ENCODE assay signal across 27 cellular contexts in the genomic region with DNA sequence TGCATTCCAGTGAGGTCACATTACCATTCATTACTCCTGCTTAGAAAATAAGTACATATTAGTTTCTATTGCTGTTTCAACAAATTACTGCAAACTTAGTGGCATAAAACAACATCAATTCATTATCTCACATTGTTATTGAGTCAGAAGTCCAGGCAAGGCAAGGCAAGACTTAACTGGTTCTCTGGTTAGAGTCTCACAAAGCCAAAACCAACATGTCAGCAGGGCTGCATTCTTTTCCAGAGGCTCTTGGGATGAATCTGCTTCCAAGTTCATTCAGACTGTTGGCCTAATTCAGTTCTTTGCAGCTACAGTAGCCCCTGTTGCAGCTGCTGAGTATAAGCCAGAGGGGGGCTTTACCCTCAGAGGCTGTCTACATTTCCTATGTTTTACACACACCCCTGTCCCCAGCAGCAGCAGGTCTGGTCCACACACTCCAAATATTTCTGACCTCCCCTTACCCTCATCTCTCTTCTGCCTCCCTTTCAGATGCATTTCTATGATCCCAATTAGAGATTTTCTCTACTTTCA.
DNase-seq lines count a peak whose midpoint lies in the region; ATAC-seq, FAIRE-seq and TF ChIP-seq lines count a peak whose summit lies in the region.
"Had no signal": no experiment of that assay in that cellular context is flagged by ENCODE, and none has a peak within 500 bp of the region (broad histone marks: within the 10 kb centered on the region; RNA-seq: fewer than 3 reads in every experiment).

No MANE protein-coding gene starts in this region.

- H2BK12ac ChIP-seq in mesenchymal stem cell (ENCODE audit: low read length in 2 of 2) = no peak overlapping the region

- H3K27ac ChIP-seq in RWPE2 (ENCODE audit: poor library complexity, severe bottlenecking) = peak overlapping the region; percentile 42
- H3K27ac ChIP-seq in mesenchymal stem cell (ENCODE audit: low read length, poor library complexity, severe bottlenecking) = peak overlapping the region; percentile 18
- H3K27ac ChIP-seq in small intestine (ENCODE audit: low read depth in 1 of 2, low read length in 1 of 2) = no peak overlapping the region
- H3K27ac ChIP-seq: ascending aorta, coronary artery, left lung, prostate gland, testis, vagina had no signal

- H3K4me2 ChIP-seq in mesenchymal stem cell (ENCODE audit: low read length, poor library complexity, severe bottlenecking) = no peak overlapping the region
- H3K4me2 ChIP-seq: smooth muscle cell had no signal

- H2BK15ac ChIP-seq in mesenchymal stem cell (ENCODE audit: low read depth, poor library complexity, severe bottlenecking) = no peak overlapping the region

- ATAC-seq in RWPE2 (ENCODE audit: low read depth) = peak; percentile 68
- ATAC-seq in HG02678 (IDR thresholded peaks at IDR 0.05; ENCODE audit: unreplicated experiment) = no peak
- ATAC-seq: activated naive CD4-positive, alpha-beta T cell treated with anti-CD3 and anti-CD28 coated beads, Interleukin-2, amount 50 U/mL, for 72 hours; HCT116; left lung; PC-3; stimulated activated naive B cell treated with anti-CD40 and anti-IgM and Interleukin-4, amounts not matched to agents 10 μg/mL and 1 μg/mL and 100 μg/mL, for 72 hours; T-helper 17 cell had no signal

- peak overlapping the region; percentile 74 for H2AK5ac ChIP-seq in mesenchymal stem cell (ENCODE audit: low read length, severe bottlenecking)

- no peak overlapping the region for H2BK120ac ChIP-seq in mesenchymal stem cell (ENCODE audit: low read depth, low read length)

- H4K8ac ChIP-seq in mesenchymal stem cell (ENCODE audit: low read length) = no peak overlapping the region

- H4K91ac ChIP-seq in mesenchymal stem cell (ENCODE audit: low read length) = no peak overlapping the region

- no peaks in the 10 kb centered on the region for H3K36me3 ChIP-seq in RWPE2 (ENCODE audit: low read depth)
- no peaks in the 10 kb centered on the region for H3K36me3 ChIP-seq in mesenchymal stem cell (ENCODE audit: control insufficient read depth in 1 of 2, insufficient read depth in 2 of 2, low read depth in 1 of 2, low read length in 2 of 2)
- no peaks in the 10 kb centered on the region for H3K36me3 ChIP-seq in small intestine (ENCODE audit: control insufficient read depth in 2 of 2, insufficient read depth in 2 of 2, low read length in 2 of 2)
- H3K36me3 ChIP-seq: ascending aorta, left lung, prostate gland, vagina had no signal

- H3K9me3 ChIP-seq in RWPE2 (ENCODE audit: severe bottlenecking) (no peaks in the 10 kb centered on the region), mesenchymal stem cell (ENCODE audit: control insufficient read depth, low read length) (no peaks in the 10 kb centered on the region), small intestine (ENCODE audit: control insufficient read depth, low read depth) (no peaks in the 10 kb centered on the region)
- H3K9me3 ChIP-seq: ascending aorta, prostate gland, testis, vagina had no signal

- H2BK5ac ChIP-seq in mesenchymal stem cell (ENCODE audit: low read depth, low read length, poor library complexity, severe bottlenecking) = no peak overlapping the region

- no peak for FAIRE-seq in small intestine (lab: Jason Lieb, UNC)
- FAIRE-seq: G401.6, GM18507 had no signal

- H3K79me1 ChIP-seq in mesenchymal stem cell (replicated peaks; ENCODE audit: low read length, poor library complexity, severe bottlenecking) = no peaks in the 10 kb centered on the region

- H3K4me1 ChIP-seq in RWPE2 (ENCODE audit: insufficient read depth, poor library complexity, severe bottlenecking) (peaks cover 30% of the 10 kb centered on the region), mesenchymal stem cell (ENCODE audit: control insufficient read depth, insufficient read depth, low read depth, low read length) (peaks cover 7% of the 10 kb centered on the region), small intestine (ENCODE audit: control insufficient read depth in 2 of 2, insufficient read depth in 1 of 2, low read depth in 1 of 2, low read length in 1 of 2) (no peaks in the 10 kb centered on the region)
- H3K4me1 ChIP-seq: left lung, prostate gland, testis had no signal

- H3K4me3 ChIP-seq in RWPE2 (ENCODE audit: severe bottlenecking) (no peak overlapping the region), cardiac fibroblast (replicated peaks in 1 of 2; ENCODE audit: low read depth in 2 of 2, low read length in 2 of 2) (no peak overlapping the region), mesenchymal stem cell (ENCODE audit: insufficient read depth in 1 of 2, low read depth in 1 of 2, low read length in 2 of 2) (no peak overlapping the region), small intestine (ENCODE audit: low read depth in 1 of 2, low read length in 2 of 2) (no peak overlapping the region)
- H3K4me3 ChIP-seq: ascending aorta, coronary artery, left lung, prostate gland, smooth muscle cell, vagina had no signal

- TF ChIP-seq CTCF in RWPE2 (IDR thresholded peaks at IDR 0.05; ENCODE audit: poor library complexity, severe bottlenecking) (no peak), cardiac fibroblast (IDR thresholded peaks at IDR 0.05; ENCODE audit: low read depth, low read length) (no peak)

- H3K27me3 ChIP-seq in RWPE2 (ENCODE audit: insufficient read depth, poor library complexity, severe bottlenecking) (no peaks in the 10 kb centered on the region), mesenchymal stem cell (ENCODE audit: control insufficient read depth in 1 of 2, insufficient read depth in 1 of 2, low read length in 2 of 2) (no peaks in the 10 kb centered on the region), small intestine (ENCODE audit: control insufficient read depth in 2 of 2, insufficient read depth in 2 of 2, low read length in 2 of 2) (no peaks in the 10 kb centered on the region)
- H3K27me3 ChIP-seq: ascending aorta, left lung, testis, vagina had no signal

- no peak overlapping the region for H3K18ac ChIP-seq in mesenchymal stem cell (ENCODE audit: low read depth in 1 of 2, low read length in 2 of 2)

- H3K23ac ChIP-seq in mesenchymal stem cell (ENCODE audit: low read length in 2 of 2) = no peak overlapping the region

- no peak overlapping the region for H3K4ac ChIP-seq in mesenchymal stem cell (ENCODE audit: low read depth in 1 of 2, low read length in 2 of 2)

- no peak overlapping the region for H3K14ac ChIP-seq in mesenchymal stem cell (ENCODE audit: low read length in 2 of 2)

- no peak overlapping the region for H3K9ac ChIP-seq in mesenchymal stem cell (ENCODE audit: low read length)

- no peak for DNase-seq in RWPE2 (ENCODE audit: low spot score)
- DNase-seq in cardiac fibroblast (ENCODE audit: low read depth in 2 of 2) = peak; percentile 38 to 52
- no peak for DNase-seq in mesenchymal stem cell
- peak; percentile 83 for DNase-seq in stromal cell of bone marrow (ENCODE audit: low read depth)
- DNase-seq in dermis blood vessel endothelial cell = no peak
- no peak for DNase-seq in small intestine
- DNase-seq: activated CD4-positive, alpha-beta T cell treated with anti-CD3 and anti-CD28 coated beads, Interleukin-2, amount 10 ng/mL, durations not matched to agents 7 days and 5 days; CD4-positive, CD25-positive, alpha-beta regulatory T cell; NCI-H1092; NCI-H1930; NCI-H2227 treated with DMSO at 0.1 percent for 48 hours; PC-3; SIG-M5; stimulated activated naive B cell treated with anti-CD40 and anti-IgM and Interleukin-4, amounts not matched to agents 10 μg/mL and 1 μg/mL and 100 μg/mL, for 72 hours; T-helper 17 cell; testis had no signal

- no peak overlapping the region for H2AFZ ChIP-seq in mesenchymal stem cell (ENCODE audit: low read depth, low read length)

Comparison
In these comparisons a context has a peak if more than half of its experiments do, and no peak if none do; other contexts are left out.
1. DNase-seq: peak in cardiac fibroblast (2 of 2) and stromal cell of bone marrow (single experiment); none in RWPE2 (single experiment), mesenchymal stem cell (single experiment), dermis blood vessel endothelial cell (single experiment) and small intestine (single experiment).
2. H3K27ac ChIP-seq: peak in RWPE2 (single experiment) and mesenchymal stem cell (single experiment); none in small intestine (0 of 2).